8 cellular contexts compared by ENCODE assay signal in the genomic region with DNA sequence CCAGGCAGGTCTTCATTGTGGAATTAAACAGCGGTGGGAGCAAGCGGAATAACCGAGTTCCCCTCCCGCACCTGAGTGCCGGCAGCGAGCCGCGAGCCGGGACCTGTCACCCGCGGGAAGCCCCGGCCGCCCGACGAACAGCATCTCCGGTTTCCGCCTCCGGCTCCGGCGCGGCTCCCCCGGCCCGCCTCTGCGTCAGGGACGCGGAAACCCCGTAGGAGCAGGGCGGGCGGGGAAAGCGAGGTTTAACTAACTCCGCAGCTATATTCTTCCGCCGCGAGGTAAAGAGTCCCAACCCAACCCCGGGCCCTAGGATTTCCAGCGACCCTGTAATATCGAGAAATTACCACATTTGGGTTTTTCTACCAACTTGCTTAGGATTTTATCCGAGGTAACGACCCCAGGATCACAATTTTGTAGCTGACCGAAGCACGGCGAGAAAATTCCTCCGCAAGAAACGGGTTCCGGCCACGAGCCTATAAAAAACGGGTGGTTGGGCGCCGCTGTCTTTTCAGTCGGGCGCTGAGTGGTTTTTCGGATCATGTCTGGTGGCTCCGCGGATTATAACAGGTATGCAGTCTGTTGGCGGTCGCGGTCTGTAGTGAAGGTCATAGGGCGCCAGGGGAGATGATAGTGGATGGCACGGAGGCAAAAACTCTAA. TPM values are rescaled to one million over a fixed set of nuclear protein-coding genes. Genes with fewer than 3 reads are reported as not detected.
DNase-seq lines count a peak whose midpoint lies in the region; ATAC-seq and TF ChIP-seq lines count a peak whose summit lies in the region.

A gene (plus strand): TSS at position 508 of the 661 bp plus-strand sequence. CDS start 34 bp downstream, at position 542.

- ATAC-seq in HG03439 (IDR thresholded peaks at IDR 0.05; ENCODE audit: unreplicated experiment), result peak; percentile 66
- ATAC-seq in activated CD4-positive, alpha-beta T cell treated with anti-CD3 and anti-CD28 coated beads for 36 hours, result peak; percentile 69

- H3K36me3 ChIP-seq in kidney epithelial cell (ENCODE audit: control insufficient read depth, insufficient read depth, low read length), result peaks cover 2% of the 10 kb centered on the region

- CTCF ChIA-PET in activated CD4-positive, alpha-beta T cell treated with anti-CD3 and anti-CD28 coated beads for 36 hours (lab: Charles Lee), result interaction anchor here (0.7 to 1.3 kb wide), 6 partner anchors 9 to 583 kb away, joined by 3 to 5 read pairs (median 3); a partner anchor contains a TSS

- H3K9me3 Mint-ChIP-seq in activated CD4-positive, alpha-beta T cell treated with anti-CD3 and anti-CD28 coated beads for 36 hours (ENCODE audit: low read depth), result no peaks in the 10 kb centered on the region

- peak within 1 kb of the TSS; percentile 100 for H3K27ac Mint-ChIP-seq in activated CD4-positive, alpha-beta T cell treated with anti-CD3 and anti-CD28 coated beads for 36 hours

- intact Hi-C loops in activated CD4-positive, alpha-beta T cell treated with anti-CD3 and anti-CD28 coated beads for 36 hours (cut with DNase I, micrococcal nuclease), result loop anchor here (1.0 to 5.0 kb wide), 13 partner anchors 23 to 1196 kb away; a partner anchor contains a TSS

- POLR2A ChIA-PET in activated CD4-positive, alpha-beta T cell treated with anti-CD3 and anti-CD28 coated beads for 36 hours (lab: Charles Lee), result interaction anchor here (0.5 to 3.7 kb wide), 15 partner anchors 9 to 830 kb away, joined by 3 to 36 read pairs (median 4); a partner anchor contains a TSS

- peak; percentile 96 for DNase-seq in AG20443 (ENCODE audit: low spot score)
- DNase-seq in GM19238 (ENCODE audit: insufficient read length, low spot score), result peak; percentile 74
- DNase-seq in NCI-H524 (lab: John Stamatoyannopoulos, UW), result peak; percentile 72 to 90
- peak; percentile 95 for DNase-seq in activated CD4-positive, alpha-beta T cell treated with anti-CD3 and anti-CD28 coated beads for 36 hours
- peak; percentile 91 for DNase-seq in cerebellum (ENCODE audit: low spot score)
- DNase-seq in kidney epithelial cell (ENCODE audit: low read depth), result no peak
- peak; percentile 82 to 89 for DNase-seq in stimulated activated CD4-positive, alpha-beta T cell treated with anti-CD3 and anti-CD28 coated beads, Interleukin-15, amount 100 ng/mL, for 1 hour (ENCODE audit: low read depth in 1 of 2, low spot score in 1 of 2)

- peak within 1 kb of the TSS; percentile 100 for H3K4me3 Mint-ChIP-seq in activated CD4-positive, alpha-beta T cell treated with anti-CD3 and anti-CD28 coated beads for 36 hours

- peaks cover 49% of the 10 kb centered on the region for H3K36me3 Mint-ChIP-seq in activated CD4-positive, alpha-beta T cell treated with anti-CD3 and anti-CD28 coated beads for 36 hours (ENCODE audit: low read depth)

- H3K4me1 Mint-ChIP-seq in activated CD4-positive, alpha-beta T cell treated with anti-CD3 and anti-CD28 coated beads for 36 hours, result peaks cover 32% of the 10 kb centered on the region

- H3K4me3 ChIP-seq in kidney epithelial cell (ENCODE audit: low read depth, low read length), result peak within 1 kb of the TSS; percentile 99

- no peak for TF ChIP-seq CTCF in kidney epithelial cell (IDR thresholded peaks at IDR 0.05; ENCODE audit: insufficient read depth, low read length, poor library complexity, severe bottlenecking)

- H3K27me3 ChIP-seq in kidney epithelial cell (ENCODE audit: control insufficient read depth, insufficient read depth, low read length), result no peaks in the 10 kb centered on the region

- H3K27me3 Mint-ChIP-seq in activated CD4-positive, alpha-beta T cell treated with anti-CD3 and anti-CD28 coated beads for 36 hours, result no peaks in the 10 kb centered on the region

RNA-seq across cellular contexts. Expression of the gene that starts here (rescaled TPM):
- total RNA-seq in activated CD4-positive, alpha-beta T cell treated with anti-CD3 and anti-CD28 coated beads for 36 hours, result 100 to 1,000 TPM; 291 to 390 TPM
- 535 TPM for total RNA-seq in cerebellum
- total RNA-seq in kidney epithelial cell, result 269 and 292 TPM in 2 replicates
